In the genomic region with DNA sequence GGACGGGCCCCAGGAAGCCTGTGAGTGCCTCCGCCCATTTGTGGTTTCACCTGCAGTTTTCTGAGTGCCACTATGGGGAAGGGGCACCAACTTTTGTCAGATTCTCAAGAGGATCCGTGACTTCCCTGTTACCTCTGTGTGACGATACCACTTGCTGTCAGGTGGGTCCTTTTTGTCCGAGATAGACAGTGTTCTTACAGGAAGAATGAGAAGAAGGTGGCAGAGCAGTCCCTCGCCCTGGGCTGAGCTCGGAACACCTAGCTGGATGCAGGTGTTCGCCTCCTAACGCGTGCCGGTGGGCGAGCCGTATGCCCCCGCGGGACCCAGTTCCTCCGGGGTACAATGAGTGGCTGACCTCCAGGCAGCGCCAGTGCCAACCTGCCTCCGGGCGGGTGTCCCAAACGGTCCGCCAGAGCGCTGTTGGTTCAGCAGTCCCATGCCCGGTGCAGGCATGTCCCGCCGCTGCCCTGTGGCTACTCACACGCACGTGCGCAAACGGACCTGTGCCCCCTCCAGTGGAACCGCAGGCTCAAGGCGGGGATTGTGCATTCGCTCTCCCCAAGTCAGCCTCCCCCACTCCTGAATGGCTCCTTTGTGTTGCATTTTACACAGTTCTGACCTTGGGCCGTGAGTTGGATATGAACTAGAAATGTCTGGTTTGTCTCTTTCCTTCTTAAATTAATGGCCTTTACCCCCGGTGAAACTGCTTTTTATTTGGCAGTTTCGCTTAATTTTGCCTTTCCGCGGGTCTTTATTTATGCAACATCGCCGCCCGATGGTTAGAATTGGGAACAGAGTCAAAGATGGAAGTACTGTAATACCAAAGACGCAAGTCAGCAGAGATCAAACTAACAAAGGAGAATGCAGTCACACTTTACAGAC, we compare ENCODE assay signal across 8 cellular contexts. TPM values are rescaled to one million over a fixed set of nuclear protein-coding genes. Genes with fewer than 3 reads are reported as not detected.
DNase-seq lines count a peak whose midpoint lies in the region; FAIRE-seq and TF ChIP-seq lines count a peak whose summit lies in the region.

No MANE protein-coding gene starts in this region.

- no peak overlapping the region for H3K27ac Mint-ChIP-seq in neural progenitor cell

- H3K27me3 Mint-ChIP-seq in neural progenitor cell (ENCODE audit: insufficient read depth, low read depth) = peaks cover 11% of the 10 kb centered on the region

- DNase-seq in GM12892 (ENCODE audit: insufficient read length) = peak; percentile 32
- peak; percentile 70 for DNase-seq in SK-N-DZ (ENCODE audit: low spot score)
- peak; percentile 15 to 64 (median 34) for DNase-seq in activated naive CD4-positive, alpha-beta T cell (lab: John Stamatoyannopoulos, UW)
- peak; percentile 94 for DNase-seq in foreskin melanocyte
- peak; percentile 83 for DNase-seq in neural progenitor cell (ENCODE audit: low spot score)
- DNase-seq in OCI-M2 (lab: John Stamatoyannopoulos, UW; ENCODE audit: unreplicated experiment) = no peak

- H3K36me3 Mint-ChIP-seq in neural progenitor cell = no peaks in the 10 kb centered on the region

- TF ChIP-seq CTCF in Loucy (conservative IDR thresholded peaks at IDR 0.05; ENCODE audit: low read length) (peak; percentile 100), neural progenitor cell (IDR thresholded peaks at IDR 0.05) (peak; percentile 96)

- TF ChIP-seq POLR2A in GM12892 (IDR thresholded peaks at IDR 0.05; ENCODE audit: low read depth, low read length) = no peak

- no peak overlapping the region for H3K27ac ChIP-seq in neural progenitor cell
- H3K27ac ChIP-seq in subcutaneous abdominal adipose tissue (ENCODE audit: low read depth, low read length) = peak overlapping the region; percentile 38

- H4K20me1 ChIP-seq in Loucy (ENCODE audit: insufficient read depth, low read length, poor library complexity, severe bottlenecking) (peaks cover 5% of the 10 kb centered on the region), neural progenitor cell (ENCODE audit: low read depth) (peaks cover 22% of the 10 kb centered on the region)

- H2AFZ ChIP-seq in Loucy (ENCODE audit: low read length) (peak overlapping the region; percentile 79), neural progenitor cell (replicated peaks) (peak overlapping the region; percentile 46)

- H3K9me3 Mint-ChIP-seq in neural progenitor cell = no peaks in the 10 kb centered on the region

- H3K79me2 ChIP-seq in Loucy (ENCODE audit: insufficient read depth, low read length) (no peaks in the 10 kb centered on the region), neural progenitor cell (ENCODE audit: low read depth) (no peaks in the 10 kb centered on the region)

- FAIRE-seq in GM12892 (lab: Jason Lieb, UNC) = peak; percentile 94

- H3K9me3 ChIP-seq in Loucy (ENCODE audit: insufficient read depth, low read depth, low read length) = no peaks in the 10 kb centered on the region
- H3K9me3 ChIP-seq in neural progenitor cell (ENCODE audit: low read depth) = no peaks in the 10 kb centered on the region
- no peaks in the 10 kb centered on the region for H3K9me3 ChIP-seq in subcutaneous abdominal adipose tissue (ENCODE audit: control insufficient read depth in 5 of 5, low read length in 5 of 5)

- peaks cover 4% of the 10 kb centered on the region for H3K27me3 ChIP-seq in Loucy (ENCODE audit: insufficient read depth, low read length, poor library complexity, severe bottlenecking)
- peaks cover 69% of the 10 kb centered on the region for H3K27me3 ChIP-seq in neural progenitor cell
- peaks cover 0 to 11% (median 0%) of the 10 kb centered on the region in 5 donors for H3K27me3 ChIP-seq in subcutaneous abdominal adipose tissue (ENCODE audit: control insufficient read depth in 5 of 5, insufficient read depth in 4 of 5, low read length in 5 of 5)

- peak overlapping the region; percentile 78 for H3K9ac ChIP-seq in Loucy (ENCODE audit: low read depth, low read length, poor library complexity, severe bottlenecking)
- no peak overlapping the region for H3K9ac ChIP-seq in neural progenitor cell
- H3K9ac ChIP-seq in subcutaneous abdominal adipose tissue (ENCODE audit: low read length in 5 of 5) = peak overlapping the region in 3 of 5 donors; percentile 51 to 60 (median 55)

- no peaks in the 10 kb centered on the region for H3K36me3 ChIP-seq in Loucy (ENCODE audit: insufficient read depth, low read length)
- no peaks in the 10 kb centered on the region for H3K36me3 ChIP-seq in neural progenitor cell
- no peaks in the 10 kb centered on the region for H3K36me3 ChIP-seq in subcutaneous abdominal adipose tissue (ENCODE audit: control insufficient read depth in 5 of 5, insufficient read depth in 5 of 5, low read length in 5 of 5)

- H3K9me2 ChIP-seq in Loucy (replicated peaks; ENCODE audit: low read depth, low read length) = no peaks in the 10 kb centered on the region

- peak overlapping the region; percentile 75 for H3K4me3 ChIP-seq in Loucy (ENCODE audit: low read length, poor library complexity, severe bottlenecking)
- H3K4me3 ChIP-seq in neural progenitor cell = peak overlapping the region; percentile 59
- H3K4me3 ChIP-seq in subcutaneous abdominal adipose tissue (ENCODE audit: low read depth in 1 of 5, low read length in 5 of 5) = peak overlapping the region; percentile 60 to 74 (median 69)

- H3K4me1 Mint-ChIP-seq in neural progenitor cell = peaks cover 24% of the 10 kb centered on the region

- H3K4me2 ChIP-seq in Loucy (ENCODE audit: low read depth, low read length, poor library complexity, severe bottlenecking) = peak overlapping the region; percentile 97
- H3K4me2 ChIP-seq in neural progenitor cell = peak overlapping the region; percentile 76

- peak overlapping the region; percentile 85 for H3K4me3 Mint-ChIP-seq in neural progenitor cell

- peaks cover 33% of the 10 kb centered on the region for H3K4me1 ChIP-seq in Loucy (ENCODE audit: insufficient read depth, low read length, poor library complexity, severe bottlenecking)
- peaks cover 7% of the 10 kb centered on the region for H3K4me1 ChIP-seq in neural progenitor cell
- H3K4me1 ChIP-seq in subcutaneous abdominal adipose tissue (ENCODE audit: control insufficient read depth in 5 of 5, insufficient read depth in 5 of 5, low read length in 5 of 5) = peaks cover 0 to 37% (median 34%) of the 10 kb centered on the region in 5 donors

- H3F3A ChIP-seq in Loucy (ENCODE audit: low read depth) = no peaks in the 10 kb centered on the region
- peaks cover 19% of the 10 kb centered on the region for H3F3A ChIP-seq in neural progenitor cell (ENCODE audit: low read depth)

RNA-seq across cellular contexts. Expression of a gene that starts 1.1 kb away (rescaled TPM):
- 1.5 TPM for polyA plus RNA-seq in GM12892 (2012; ENCODE audit: missing spikeins)
- 0.03 TPM in 1 of 2 replicates, not detected in the other for polyA plus RNA-seq in SK-N-DZ (2014; cell fraction: cytosol; rRNA removed)
- polyA plus RNA-seq in SK-N-DZ (2014; cell fraction: nucleus; rRNA removed) = not detected in 2 replicates
- 0.37 and 0.84 TPM in 2 replicates for total RNA-seq in neural progenitor cell (ENCODE audit: low replicate concordance)
